ENCODE assay signal across 24 cellular contexts in the genomic region with DNA sequence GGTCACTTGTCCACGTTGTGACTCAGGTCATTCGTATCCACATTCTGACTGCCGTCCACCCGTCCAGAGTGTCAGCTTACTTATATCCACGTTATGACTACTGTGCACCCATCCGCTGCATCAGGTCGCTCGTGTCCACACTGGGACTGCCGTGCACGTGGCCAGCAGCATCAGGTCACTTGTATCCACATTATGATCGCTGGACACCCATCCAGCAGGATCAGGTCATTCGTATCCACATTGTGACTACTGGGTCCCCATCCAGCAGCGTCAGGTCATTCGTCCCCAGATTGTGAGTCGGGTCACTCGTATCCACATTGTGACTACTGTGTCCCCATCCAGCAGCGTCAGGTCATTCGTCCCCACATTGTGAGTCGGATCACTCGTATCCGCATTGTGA.
"Had no signal": no experiment of that assay in that cellular context is flagged by ENCODE, and none has a peak within 500 bp of the region (broad histone marks: within the 10 kb centered on the region; RNA-seq: fewer than 3 reads in every experiment).

No MANE protein-coding gene starts in this region.

- DNase-seq: colonic mucosa; effector CD8-positive, alpha-beta T cell; endodermal cell; foreskin keratinocyte; hypothalamus; immature natural killer cell; islet precursor cell; natural killer cell; spleen; stimulated activated CD4-positive, alpha-beta T cell treated with anti-CD3 and anti-CD28 coated beads, Interleukin-4, amount 100 ng/mL, for 4 hours; stimulated activated naive CD8-positive, alpha-beta T cell treated with anti-CD3 and anti-CD28 coated beads, Interleukin-15, Interleukin-2, amounts not matched to agents 100 U/mL and 50 U/mL, for 24 hours; substantia nigra; testis; tibial artery had no signal

- H3K4me3 ChIP-seq: colonic mucosa, esophagus muscularis mucosa, gastroesophageal sphincter, lung, psoas muscle, skin epidermis, spleen, testis, tibial artery had no signal

- H3K27ac ChIP-seq: colonic mucosa, foreskin keratinocyte, gastroesophageal sphincter, psoas muscle, skin epidermis, spleen, testis, tibial artery had no signal

- H3K27me3 ChIP-seq: colonic mucosa, esophagus muscularis mucosa, foreskin keratinocyte, gastroesophageal sphincter, spleen, testis, tibial artery had no signal

- H3K36me3 ChIP-seq: colonic mucosa had no signal

- H3K27me3 Mint-ChIP-seq: dendritic cell treated with granulocyte-macrophage colony-stimulating factor and Interleukin-4, amounts not matched to agents 40 ng/mL and 50 ng/mL, for 4 days; memory B cell; stimulated activated memory B cell treated with anti-CD40 and anti-IgM and Interleukin-4, amounts not matched to agents 10 μg/mL and 1 μg/mL and 100 μg/mL, for 72 hours; type B pancreatic cell had no signal

- H3K4me3 Mint-ChIP-seq: dendritic cell treated with granulocyte-macrophage colony-stimulating factor and Interleukin-4, amounts not matched to agents 40 ng/mL and 50 ng/mL, for 4 days; endodermal cell; immature natural killer cell; memory B cell; natural killer cell; stimulated activated memory B cell treated with anti-CD40 and anti-IgM and Interleukin-4, amounts not matched to agents 10 μg/mL and 1 μg/mL and 100 μg/mL, for 72 hours; type B pancreatic cell had no signal

- H3K36me3 Mint-ChIP-seq: natural killer cell had no signal

- H3K4me1 Mint-ChIP-seq: endodermal cell, immature natural killer cell, natural killer cell had no signal

- H3K4me1 ChIP-seq: colonic mucosa, foreskin keratinocyte, testis had no signal

- H3K9me3 Mint-ChIP-seq: immature natural killer cell, natural killer cell, type B pancreatic cell had no signal

- FAIRE-seq: endothelial cell of umbilical vein had no signal

- H3K9me3 ChIP-seq: colonic mucosa, esophagus muscularis mucosa, gastroesophageal sphincter, psoas muscle, spleen, testis, tibial artery had no signal

- H3K27ac Mint-ChIP-seq: dendritic cell treated with granulocyte-macrophage colony-stimulating factor and Interleukin-4, amounts not matched to agents 40 ng/mL and 50 ng/mL, for 4 days; endodermal cell; immature natural killer cell; natural killer cell; stimulated activated memory B cell treated with anti-CD40 and anti-IgM and Interleukin-4, amounts not matched to agents 10 μg/mL and 1 μg/mL and 100 μg/mL, for 72 hours; type B pancreatic cell had no signal
